ENCODE assay signal across 17 cellular contexts in genomic region chr17:8091033-8091687, GRCh38. TPM values are rescaled to one million over a fixed set of nuclear protein-coding genes. Genes with fewer than 3 reads are reported as not detected.
DNase-seq lines count a peak whose midpoint lies in the region; ATAC-seq, FAIRE-seq and TF ChIP-seq lines count a peak whose summit lies in the region.
"Had no signal": no experiment of that assay in that cellular context is flagged by ENCODE, and none has a peak within 500 bp of the region (broad histone marks: within the 10 kb centered on the region; RNA-seq: fewer than 3 reads in every experiment).

No MANE protein-coding gene starts in this region.

- H3K27ac ChIP-seq in BLaER1 (peak overlapping the region; percentile 12; the same call in 1 of the 2 replicates), SU-DHL-6 (ENCODE audit: low read depth, low read length) (no peak overlapping the region), thyroid gland (no peak overlapping the region)
- H3K27ac ChIP-seq: ovary, upper lobe of left lung had no signal

- H4K20me1 ChIP-seq in BLaER1 (no peaks in the 10 kb centered on the region), SU-DHL-6 (ENCODE audit: low read depth, low read length) (no peaks in the 10 kb centered on the region)

- H3K9ac ChIP-seq in BLaER1 (no peak overlapping the region), SU-DHL-6 (ENCODE audit: low read length) (no peak overlapping the region)

- H3K4me3 ChIP-seq in BLaER1: no peak overlapping the region
- no peak overlapping the region for H3K4me3 ChIP-seq in SU-DHL-6 (ENCODE audit: insufficient read depth, low read length, poor library complexity, severe bottlenecking)
- H3K4me3 ChIP-seq in thyroid gland (replicated peaks in 1 of 3): no peak overlapping the region
- H3K4me3 ChIP-seq: ovary, upper lobe of left lung had no signal

- no peaks in the 10 kb centered on the region for H3K9me2 ChIP-seq in SU-DHL-6 (replicated peaks; ENCODE audit: insufficient read depth, low read length)

- H3K9me3 ChIP-seq in BLaER1 (no peaks in the 10 kb centered on the region), SU-DHL-6 (ENCODE audit: insufficient read depth, low read length) (no peaks in the 10 kb centered on the region), thyroid gland (no peaks in the 10 kb centered on the region)
- H3K9me3 ChIP-seq: ovary, upper lobe of left lung had no signal

- 44 to 46% methylated on average over 9 of the region's 9 CpGs for WGBS in thyroid gland, 2 donors

- H3K36me3 ChIP-seq in BLaER1 (no peaks in the 10 kb centered on the region), SU-DHL-6 (ENCODE audit: low read length) (no peaks in the 10 kb centered on the region), thyroid gland (no peaks in the 10 kb centered on the region)
- H3K36me3 ChIP-seq: ovary, upper lobe of left lung had no signal

- no peaks in the 10 kb centered on the region for H3F3A ChIP-seq in SU-DHL-6 (ENCODE audit: insufficient read depth)

- FAIRE-seq in GM19239 (lab: Jason Lieb, UNC): no peak
- FAIRE-seq: A204.1 had no signal

- H3K4me2 ChIP-seq in BLaER1 (peak overlapping the region; percentile 75), SU-DHL-6 (ENCODE audit: low read depth, low read length, poor library complexity, severe bottlenecking) (peak overlapping the region; percentile 29)

- no peaks in the 10 kb centered on the region for H3K79me2 ChIP-seq in SU-DHL-6 (ENCODE audit: insufficient read depth, low read length)

- H3K4me1 ChIP-seq in BLaER1 (peaks cover 36% of the 10 kb centered on the region), thyroid gland (no peaks in the 10 kb centered on the region)
- H3K4me1 ChIP-seq: upper lobe of left lung had no signal

- TF ChIP-seq POLR2A in thyroid gland (IDR thresholded peaks at IDR 0.05): no peak

- intact Hi-C loops in thyroid gland (cut with DNase I): no loop called here

- TF ChIP-seq CTCF in SU-DHL-6 (IDR thresholded peaks at IDR 0.05; ENCODE audit: insufficient read depth, low read length, poor library complexity, severe bottlenecking): no peak
- TF ChIP-seq CTCF in thyroid gland (IDR thresholded peaks at IDR 0.05): no peak

- peak; percentile 42 for ATAC-seq in HG03108 (IDR thresholded peaks at IDR 0.05; ENCODE audit: unreplicated experiment)

- H2AFZ ChIP-seq in SU-DHL-6 (ENCODE audit: low read depth, low read length, severe bottlenecking): no peak overlapping the region

- H3K27me3 ChIP-seq in BLaER1 (no peaks in the 10 kb centered on the region), SU-DHL-6 (ENCODE audit: low read length) (no peaks in the 10 kb centered on the region), thyroid gland (no peaks in the 10 kb centered on the region)
- H3K27me3 ChIP-seq: ovary had no signal

- peak; percentile 52 for DNase-seq in GM19239 (ENCODE audit: insufficient read length, low spot score)
- DNase-seq in kidney glomerular epithelial cell (lab: John Stamatoyannopoulos, UW): no peak
- no peak for DNase-seq in activated CD8-positive, alpha-beta memory T cell treated with anti-CD3 and anti-CD28 coated beads for 24 hours
- no peak for DNase-seq in NCI-H2171 treated with DMSO at 0.1 percent for 48 hours (lab: John Stamatoyannopoulos, UW)
- DNase-seq in thyroid gland: no peak
- DNase-seq: activated CD4-positive, alpha-beta T cell treated with anti-CD3 and anti-CD28 coated beads, Interleukin-2, amount 50 U/mL, for 1 hour; anterior cingulate cortex; COR-L47; dermis blood vessel endothelial cell; ovary; T-helper 1 cell; upper lobe of left lung had no signal

RNA-seq across cellular contexts. Expression of gene ALOX12B, which starts 3.6 kb away (rescaled TPM):
- not detected for total RNA-seq in thyroid gland
- total RNA-seq: dermis blood vessel endothelial cell, mesenteric fat pad, upper lobe of left lung had no signal

RNA-seq across cellular contexts. Expression of gene ALOXE3, which starts 27.2 kb away (rescaled TPM):
- total RNA-seq in thyroid gland: not detected
- total RNA-seq: dermis blood vessel endothelial cell, mesenteric fat pad, ovary, upper lobe of left lung had no signal

RNA-seq across cellular contexts. Expression of gene HES7, which starts 32.7 kb away (rescaled TPM):
- 1 to 10 TPM in 1 of 4 donors, not detected in 3; 1.7 TPM for total RNA-seq in thyroid gland
- total RNA-seq: dermis blood vessel endothelial cell, mesenteric fat pad had no signal

RNA-seq across cellular contexts. Expression of gene ALOX15B, which starts 52.3 kb away (rescaled TPM):
- 1 to 10 TPM in 3 of 4 donors, under 1 TPM in 1; 0.67 to 3.3 (median 1.1) TPM for total RNA-seq in thyroid gland
- total RNA-seq: dermis blood vessel endothelial cell had no signal
